11 cellular contexts compared by ENCODE assay signal in genomic region chr12:93526786-93527428, GRCh38. TPM values are rescaled to one million over a fixed set of nuclear protein-coding genes. Genes with fewer than 3 reads are reported as not detected.
DNase-seq lines count a peak whose midpoint lies in the region; ATAC-seq lines count a peak whose summit lies in the region.
"Had no signal": no experiment of that assay in that cellular context is flagged by ENCODE, and none has a peak within 500 bp of the region (broad histone marks: within the 10 kb centered on the region; RNA-seq: fewer than 3 reads in every experiment).

No MANE protein-coding gene starts in this region.

- no peak for ATAC-seq in HG03196 (IDR thresholded peaks at IDR 0.05; ENCODE audit: unreplicated experiment)
- no peak for ATAC-seq in GM18498 (IDR thresholded peaks at IDR 0.05; ENCODE audit: unreplicated experiment)
- ATAC-seq: esophagus mucosa had no signal

- peak; percentile 29 for DNase-seq in ELF-1 (ENCODE audit: low read depth, low spot score)
- DNase-seq in NCI-H226: peak; percentile 88
- DNase-seq in epithelial cell of prostate (ENCODE audit: low read depth, low spot score): peak; percentile 59
- DNase-seq in pulmonary artery endothelial cell (ENCODE audit: low read depth, low spot score): peak; percentile 36
- no peak for DNase-seq in NCI-H526 treated with DMSO at 0.1 percent for 48 hours (lab: John Stamatoyannopoulos, UW)
- DNase-seq in NCI-H1436 (lab: John Stamatoyannopoulos, UW): no peak
- DNase-seq: activated naive CD4-positive, alpha-beta T cell treated with Interleukin-2 at 50 U/mL for 16 hours; NCI-H510A had no signal

- no peak overlapping the region for H3K27ac ChIP-seq in epithelial cell of prostate

RNA-seq across cellular contexts. Expression of gene SOCS2, which starts 45.6 kb away (rescaled TPM):
- total RNA-seq in pulmonary artery endothelial cell: 3.3 and 3.8 TPM in 2 replicates

RNA-seq across cellular contexts. Expression of gene MRPL42, which starts 59.6 kb away (rescaled TPM):
- 97.5 and 111 TPM in 2 replicates for total RNA-seq in pulmonary artery endothelial cell

Comparison
In these comparisons a context has a peak if more than half of its experiments do, and no peak if none do; other contexts are left out.
1. DNase-seq: peak in ELF-1 (single experiment), NCI-H226 (single experiment), epithelial cell of prostate (single experiment) and pulmonary artery endothelial cell (single experiment); none in NCI-H526 treated with DMSO at 0.1 percent for 48 hours (single experiment) and NCI-H1436 (single experiment).